ENCODE assay signal across 1 cellular context in genomic region chr3:159929894-159930235, GRCh38.
TF ChIP-seq lines count a peak whose summit lies in the region.

No MANE protein-coding gene starts in this region.

TF ChIP-seq in endothelial cell of umbilical vein, 7 proteins besides CTCF, POLR2A, EP300 and RAD21:
- no peak for TF ChIP-seq MYC (IDR thresholded peaks at IDR 0.05; ENCODE audit: low read depth, low read length)
- TF ChIP-seq MAX (IDR thresholded peaks at IDR 0.05; ENCODE audit: insufficient read depth, insufficient read length), result no peak
- TF ChIP-seq GATA2 (IDR thresholded peaks at IDR 0.05; ENCODE audit: insufficient read depth, insufficient read length, low read depth, low read length), result no peak
- no peak for TF ChIP-seq EZH2 (IDR thresholded peaks at IDR 0.05; ENCODE audit: borderline replicate concordance, low read depth, low read length, severe bottlenecking)
- TF ChIP-seq POLR2AphosphoS5 (IDR thresholded peaks at IDR 0.05; ENCODE audit: insufficient read depth, low read depth, low read length), result no peak
- TF ChIP-seq JUN (IDR thresholded peaks at IDR 0.05; ENCODE audit: borderline replicate concordance, insufficient read depth, insufficient read length, low read depth), result no peak
- TF ChIP-seq FOS (IDR thresholded peaks at IDR 0.05; ENCODE audit: borderline replicate concordance, insufficient read depth, low read length), result no peak
